6 cellular contexts compared by ENCODE assay signal in the genomic region with DNA sequence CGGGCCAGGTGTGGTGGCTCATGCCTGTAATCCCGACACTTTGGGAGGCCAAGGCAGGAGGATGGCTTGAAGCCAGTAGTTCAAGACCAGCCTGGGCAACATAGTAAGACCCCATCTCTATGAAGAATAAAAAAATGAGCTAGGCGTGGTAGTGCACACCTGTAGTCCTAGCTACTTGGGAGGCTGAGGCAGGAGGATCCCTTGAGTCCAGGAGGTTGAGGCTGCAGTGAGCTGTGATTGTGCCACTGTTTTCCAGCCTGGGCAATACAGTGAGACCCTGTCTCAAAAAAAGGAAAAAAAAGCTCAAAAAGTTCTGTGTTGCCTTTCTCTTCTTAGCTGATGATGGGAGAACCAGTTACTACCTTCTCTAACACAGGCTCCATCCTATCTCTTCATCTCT. TPM values are rescaled to one million over a fixed set of nuclear protein-coding genes. Genes with fewer than 3 reads are reported as not detected.
DNase-seq lines count a peak whose midpoint lies in the region; ATAC-seq, FAIRE-seq and TF ChIP-seq lines count a peak whose summit lies in the region.
"Not testable (repeated sequence)": the region's sequence is repeated elsewhere in the genome, so short reads cannot be mapped to it uniquely, and the experiment has no call there.

No MANE protein-coding gene starts in this region.

- not testable (repeated sequence) for H2BK15ac ChIP-seq in IMR-90 (ENCODE audit: low read depth, low read length)

- POLR2A ChIA-PET in IMR-90 (lab: Charles Lee; ENCODE audit: unreplicated experiment); endothelial cell of umbilical vein (lab: Charles Lee): not testable (repeated sequence)
- POLR2A ChIA-PET in PC-9 (lab: Charles Lee; ENCODE audit: unreplicated experiment): interaction anchor here (0.7 kb wide), 1 partner anchor 136 kb away, joined by 5 read pairs; no protein-coding TSS in a partner anchor
- POLR2A ChIA-PET in GM12878 (lab: Charles Lee): interaction anchor here (0.6 to 1.1 kb wide), 2 partner anchors 16 to 449 kb away, joined by 3 to 5 read pairs; no protein-coding TSS in a partner anchor
- POLR2A ChIA-PET in MCF 10A (lab: Yijun Ruan, JAX): interaction anchor here (0.6 kb wide), 1 partner anchor 70 kb away, joined by 4 read pairs; no protein-coding TSS in a partner anchor

- in situ Hi-C loops in IMR-90 (cut with MboI; ENCODE audit: low sequenced_read_pairs); GM12878 (cut with MboI): not testable (repeated sequence)

- RAD21 ChIA-PET in GM12878 (lab: Charles Lee; ENCODE audit: unreplicated experiment): not testable (repeated sequence)

- not testable (repeated sequence) for H3K9ac ChIP-seq in IMR-90 (ENCODE audit: low read depth, low read length); GM12878 (ENCODE audit: control insufficient read depth, insufficient read depth, low read length); endothelial cell of umbilical vein (replicated peaks; ENCODE audit: extremely low read depth, insufficient read depth, low read length)

- not testable (repeated sequence) for FAIRE-seq in GM12878 (lab: Jason Lieb, UNC); endothelial cell of umbilical vein (lab: Jason Lieb, UNC)

- not testable (repeated sequence) for H3K9me3 ChIP-seq in IMR-90 (ENCODE audit: control insufficient read depth, insufficient read depth, low read length); PC-9 (ENCODE audit: insufficient read depth, low read depth); GM12878 (replicated peaks; ENCODE audit: control insufficient read depth, insufficient read depth, low read length); endothelial cell of umbilical vein (replicated peaks; ENCODE audit: control insufficient read depth, insufficient read depth, low read length)

- not testable (repeated sequence) for H3K14ac ChIP-seq in IMR-90 (replicated peaks; ENCODE audit: low read depth, low read length)

- not testable (repeated sequence) for H3K36me3 Mint-ChIP-seq in Calu3 (ENCODE audit: insufficient read depth, unreplicated experiment)
- peaks cover 50% of the 10 kb centered on the region for H3K36me3 Mint-ChIP-seq in MCF 10A (ENCODE audit: insufficient read depth, unreplicated experiment)

- not testable (repeated sequence) for H3K9me3 Mint-ChIP-seq in Calu3 (ENCODE audit: low read depth, unreplicated experiment); MCF 10A (ENCODE audit: unreplicated experiment)

- not testable (repeated sequence) for H3K9me1 ChIP-seq in IMR-90 (ENCODE audit: insufficient read depth, low read length); endothelial cell of umbilical vein (replicated peaks; ENCODE audit: control insufficient read depth, extremely low read depth, insufficient read depth, low read length)

- not testable (repeated sequence) for H2BK5ac ChIP-seq in IMR-90 (ENCODE audit: low read depth, low read length, poor library complexity, severe bottlenecking)

- H3K27ac Mint-ChIP-seq in Calu3 (ENCODE audit: unreplicated experiment); MCF 10A (ENCODE audit: low read depth, unreplicated experiment): not testable (repeated sequence)

- not testable (repeated sequence) for H3K27ac ChIP-seq in IMR-90 (ENCODE audit: insufficient read depth, low read length); PC-9; GM12878 (ENCODE audit: control insufficient read depth, insufficient read depth); endothelial cell of umbilical vein (ENCODE audit: insufficient read depth, low read depth, low read length)

- SMC1A ChIA-PET in GM12878 (lab: Charles Lee; ENCODE audit: uncharacterized antibody, unreplicated experiment): interaction anchor here (1.4 to 1.9 kb wide), 2 partner anchors 18 to 379 kb away, joined by 3 to 4 read pairs; no protein-coding TSS in a partner anchor

- H4K8ac ChIP-seq in IMR-90 (ENCODE audit: low read depth in 2 of 2, low read length in 2 of 2): not testable (repeated sequence)

- H4K20me1 ChIP-seq in IMR-90 (ENCODE audit: insufficient read depth, low read length); PC-9 (ENCODE audit: insufficient read depth); GM12878 (ENCODE audit: control insufficient read depth, insufficient read depth); endothelial cell of umbilical vein (replicated peaks; ENCODE audit: control insufficient read depth, extremely low read depth, insufficient read depth, low read length): not testable (repeated sequence)

- not testable (repeated sequence) for H3K27me3 ChIP-seq in IMR-90 (ENCODE audit: control insufficient read depth, insufficient read depth, low read length); PC-9 (ENCODE audit: insufficient read depth, low read depth); GM12878 (replicated peaks in 1 of 2; ENCODE audit: control insufficient read depth in 2 of 2, insufficient read depth in 2 of 2, low read length in 1 of 2); endothelial cell of umbilical vein (ENCODE audit: control insufficient read depth in 2 of 2, insufficient read depth in 2 of 2, low read length in 2 of 2)

- H3K27me3 Mint-ChIP-seq in Calu3 (ENCODE audit: unreplicated experiment); MCF 10A (ENCODE audit: insufficient read depth, unreplicated experiment): not testable (repeated sequence)

- H2AFZ ChIP-seq in IMR-90 (replicated peaks; ENCODE audit: low read length, poor library complexity); PC-9; GM12878 (ENCODE audit: control insufficient read depth, low read depth, low read length); endothelial cell of umbilical vein (ENCODE audit: low read depth, low read length): not testable (repeated sequence)

- H3K36me3 ChIP-seq in IMR-90 (ENCODE audit: control insufficient read depth, insufficient read depth, low read length): not testable (repeated sequence)
- peaks cover 51% of the 10 kb centered on the region for H3K36me3 ChIP-seq in PC-9 (ENCODE audit: low read depth)
- H3K36me3 ChIP-seq in GM12878 (ENCODE audit: control insufficient read depth in 2 of 2, insufficient read depth in 2 of 2, low read length in 1 of 2): peaks cover 14 to 64% of the 10 kb centered on the region in 2 experiments
- H3K36me3 ChIP-seq in endothelial cell of umbilical vein (ENCODE audit: control insufficient read depth in 2 of 2, extremely low read depth in 1 of 2, insufficient read depth in 2 of 2, low read length in 2 of 2): peaks cover 0 to 10% of the 10 kb centered on the region in 2 experiments

- not testable (repeated sequence) for H4K5ac ChIP-seq in IMR-90 (ENCODE audit: low read depth, low read length)

- not testable (repeated sequence) for H3K9me2 ChIP-seq in PC-9 (ENCODE audit: insufficient read depth)

- H3K79me2 ChIP-seq in PC-9 (ENCODE audit: low read depth); GM12878 (ENCODE audit: control insufficient read depth, insufficient read depth, low read length); endothelial cell of umbilical vein (ENCODE audit: control insufficient read depth, insufficient read depth, low read length): not testable (repeated sequence)

- not testable (repeated sequence) for H3K4me1 ChIP-seq in IMR-90 (ENCODE audit: control insufficient read depth, insufficient read depth, low read length); PC-9 (replicated peaks; ENCODE audit: insufficient read depth); GM12878 (ENCODE audit: control insufficient read depth, insufficient read depth, low read length); endothelial cell of umbilical vein (ENCODE audit: control insufficient read depth, extremely low read depth, insufficient read depth, low read length)

- dilution Hi-C loops in IMR-90 (cut with HindIII; ENCODE audit: low sequenced_read_pairs, unreplicated experiment); endothelial cell of umbilical vein (cut with MboI; ENCODE audit: extremely low pct_ligation_motif_present, low sequenced_read_pairs): not testable (repeated sequence)

- not testable (repeated sequence) for H3K56ac ChIP-seq in IMR-90 (ENCODE audit: extremely low read depth, insufficient read depth, low read length)

- not testable (repeated sequence) for H3K79me1 ChIP-seq in IMR-90 (ENCODE audit: low read depth in 1 of 2, low read length in 2 of 2)

- CTCF ChIA-PET in Calu3 (lab: Charles Lee); IMR-90 (lab: Yijun Ruan, JAX): not testable (repeated sequence)
- CTCF ChIA-PET in PC-9 (lab: Charles Lee): interaction anchor here (0.6 kb wide), 1 partner anchor 178 kb away, joined by 3 read pairs; no protein-coding TSS in a partner anchor
- CTCF ChIA-PET in GM12878 (lab: Yijun Ruan, JAX): interaction anchor here (1.0 to 4.8 kb wide), 2 partner anchors 27 to 34 kb away, joined by 5 to 17 read pairs; no protein-coding TSS in a partner anchor
- CTCF ChIA-PET in MCF 10A (lab: Yijun Ruan, JAX): interaction anchor here (0.6 to 1.1 kb wide), 2 partner anchors 35 to 97 kb away, joined by 3 to 6 read pairs; no protein-coding TSS in a partner anchor
- CTCF ChIA-PET in endothelial cell of umbilical vein (lab: Charles Lee): interaction anchor here (0.8 to 1.9 kb wide), 3 partner anchors 10 to 429 kb away, joined by 3 to 7 read pairs (median 4); no protein-coding TSS in a partner anchor

- H3K4me1 Mint-ChIP-seq in Calu3 (ENCODE audit: low read depth, unreplicated experiment); MCF 10A (ENCODE audit: insufficient read depth, unreplicated experiment): not testable (repeated sequence)

- H3K18ac ChIP-seq in IMR-90 (ENCODE audit: low read depth, low read length): not testable (repeated sequence)

- H2BK20ac ChIP-seq in IMR-90 (ENCODE audit: low read depth, low read length): not testable (repeated sequence)

- H3K4me2 ChIP-seq in IMR-90 (ENCODE audit: low read depth, low read length); PC-9; GM12878 (ENCODE audit: control insufficient read depth, insufficient read depth); endothelial cell of umbilical vein (ENCODE audit: insufficient read depth, low read length): not testable (repeated sequence)

- not testable (repeated sequence) for DNase-seq in Calu3; IMR-90; PC-9; GM12878 (ENCODE audit: low read depth, low spot score); MCF 10A (ENCODE audit: unreplicated experiment); endothelial cell of umbilical vein (ENCODE audit: low read depth, low spot score)

- not testable (repeated sequence) for H3K4me3 Mint-ChIP-seq in Calu3 (ENCODE audit: low read depth, unreplicated experiment); MCF 10A (ENCODE audit: unreplicated experiment)

- TF ChIP-seq POLR2A in IMR-90 (IDR thresholded peaks at IDR 0.05; ENCODE audit: low read depth, low read length); GM12878 (IDR thresholded peaks at IDR 0.05; ENCODE audit: low read depth, low read length); endothelial cell of umbilical vein (IDR thresholded peaks at IDR 0.05; ENCODE audit: low read depth, low read length): not testable (repeated sequence)

- BruUV-seq in Calu3 (replicated peaks; lab: Mats Ljungman, UMichigan) (TSS peak; percentile 76), IMR-90 (replicated peaks; lab: Mats Ljungman, UMichigan) (TSS peak; percentile 22), PC-9 (replicated peaks; lab: Mats Ljungman, UMichigan) (TSS peak; percentile 32), GM12878 (replicated peaks; lab: Mats Ljungman, UMichigan) (TSS peak; percentile 12), MCF 10A (replicated peaks; lab: Mats Ljungman, UMichigan) (TSS peak; percentile 22), endothelial cell of umbilical vein (replicated peaks; lab: Mats Ljungman, UMichigan) (TSS peak; percentile 28)

- H4K91ac ChIP-seq in IMR-90 (ENCODE audit: insufficient read depth, low read depth, low read length): not testable (repeated sequence)

- TF ChIP-seq CTCF in Calu3 (IDR thresholded peaks at IDR 0.05; ENCODE audit: unreplicated experiment); IMR-90 (conservative IDR thresholded peaks at IDR 0.05; ENCODE audit: low read depth, low read length); PC-9 (conservative IDR thresholded peaks at IDR 0.05); GM12878 (IDR thresholded peaks at IDR 0.05 in 2 of 3, conservative IDR thresholded peaks at IDR 0.05 in 1 of 3; ENCODE audit: control insufficient read depth in 2 of 3, extremely low read depth in 1 of 3, insufficient read depth in 1 of 3, low read depth in 3 of 3, low read length in 3 of 3); MCF 10A (IDR thresholded peaks at IDR 0.05; ENCODE audit: unreplicated experiment); endothelial cell of umbilical vein (IDR thresholded peaks at IDR 0.05; ENCODE audit: extremely low read depth in 1 of 2, insufficient read depth in 1 of 2, low read depth in 1 of 2, low read length in 2 of 2): not testable (repeated sequence)

- not testable (repeated sequence) for H2AK9ac ChIP-seq in IMR-90 (replicated peaks; ENCODE audit: low read depth, low read length, poor library complexity)

- WGBS in IMR-90 (ENCODE audit: extremely low coverage in 2 of 2, insufficient read length in 1 of 2), 2 experiments: no CpG with 5 or more reads among the region's 3 CpGs
- WGBS in GM12878 (ENCODE audit: insufficient coverage, insufficient replicate concordance, low lambda C conversion rate, missing lambda C conversion rate): 97% methylated on average over 3 of the region's 3 CpGs

- H2BK120ac ChIP-seq in IMR-90 (ENCODE audit: low read depth, low read length): not testable (repeated sequence)

- H3K4me3 ChIP-seq in IMR-90 (ENCODE audit: insufficient read depth, low read depth, low read length); PC-9; GM12878; endothelial cell of umbilical vein (replicated peaks in 1 of 3; ENCODE audit: insufficient read depth in 1 of 3, low read depth in 1 of 3, low read length in 3 of 3): not testable (repeated sequence)

- not testable (repeated sequence) for H3F3A ChIP-seq in PC-9 (ENCODE audit: insufficient read depth, low read depth)

- not testable (repeated sequence) for H3K4ac ChIP-seq in IMR-90 (ENCODE audit: low read depth, low read length)

- TF ChIP-seq RAD21 in IMR-90 (IDR thresholded peaks at IDR 0.05; ENCODE audit: low read length); GM12878 (IDR thresholded peaks at IDR 0.05; ENCODE audit: insufficient read depth, low read depth, low read length): not testable (repeated sequence)

- not testable (repeated sequence) for H3K23ac ChIP-seq in IMR-90 (ENCODE audit: low read depth, low read length)

- ATAC-seq in IMR-90 (ENCODE audit: low read depth); GM12878: not testable (repeated sequence)

- intact Hi-C loops in Calu3 (cut with micrococcal nuclease; ENCODE audit: unreplicated experiment); IMR-90 (cut with micrococcal nuclease); PC-9 (cut with micrococcal nuclease; ENCODE audit: unreplicated experiment); GM12878 (cut with micrococcal nuclease; ENCODE audit: unreplicated experiment); MCF 10A (cut with micrococcal nuclease); endothelial cell of umbilical vein (cut with micrococcal nuclease): not testable (repeated sequence)

- TF ChIP-seq EP300 in GM12878 (IDR thresholded peaks at IDR 0.05; ENCODE audit: borderline replicate concordance in 1 of 2, control insufficient read depth in 1 of 2, low read depth in 2 of 2, low read length in 2 of 2): not testable (repeated sequence)

- not testable (repeated sequence) for H2AK5ac ChIP-seq in IMR-90 (ENCODE audit: low read depth, low read length)

RNA-seq across cellular contexts. Expression of gene TRIM45, which starts 19.7 kb away (rescaled TPM):
- total RNA-seq in Calu3 (2022): 4.3 and 5.3 TPM in 2 replicates
- total RNA-seq in IMR-90 (2012; rRNA removed): 1.7 and 2.0 TPM in 2 replicates
- polyA plus RNA-seq in IMR-90 (2012; rRNA removed): 4.1 and 5.1 TPM in 2 replicates
- 2.1 and 2.9 TPM in 2 replicates for polyA plus RNA-seq in IMR-90 (2012; cell fraction: cytosol; rRNA removed)
- 19.8 and 36.5 TPM in 2 replicates for polyA plus RNA-seq in IMR-90 (2012; cell fraction: nucleus; rRNA removed; ENCODE audit: low replicate concordance)
- 10.0 and 10.2 TPM in 2 replicates for total RNA-seq in PC-9 (2021)
- 0.47 and 0.58 TPM in 2 replicates for total RNA-seq in GM12878 (2013; cell fraction: nucleolus; rRNA removed)
- 0.40 and 0.54 TPM in 2 replicates for total RNA-seq in GM12878 (2014; rRNA removed)
- 0.23 and 0.31 TPM in 2 replicates for total RNA-seq in GM12878 (2014; rRNA removed; fragmentation: Illumina TruSeq; extraction: Trizol)
- 0.44 and 0.48 TPM in 2 replicates for total RNA-seq in GM12878 (2021)
- 0.92 TPM for polyA plus RNA-seq in GM12878 (2011; ENCODE audit: low read depth)
- 0.30 and 0.48 TPM in 2 replicates for polyA plus RNA-seq in GM12878 (2011; rRNA removed)
- polyA plus RNA-seq in GM12878 (2011; cell fraction: cytosol; rRNA removed): 0.54 and 0.64 TPM in 2 replicates
- polyA plus RNA-seq in GM12878 (2011; cell fraction: nucleus; rRNA removed): 0.78 and 1.1 TPM in 2 replicates
- 0.87 and 0.88 TPM in 2 replicates for polyA plus RNA-seq in GM12878 (2012)
- 0.54 and 0.56 TPM in 2 replicates for polyA plus RNA-seq in GM12878 (2014; fragmentation: Illumina TruSeq; extraction: Trizol)
- polyA plus RNA-seq in GM12878 (2014; fragmentation: Nextera tagmentation; extraction: Ambion mirVana): under 1 TPM; 0.42 TPM
- polyA plus RNA-seq in GM12878 (2014; rRNA removed): 0.43 and 0.56 TPM in 2 replicates
- polyA plus RNA-seq in GM12878 (2016; fragmentation: Nextera tagmentation; extraction: Ambion mirVana): under 1 TPM; 0.60 to 0.86 TPM
- 0.15 TPM in 2 replicates for polyA minus RNA-seq in GM12878 (2011; rRNA and poly(A)+ RNA removed)
- not detected in 2 replicates for polyA minus RNA-seq in GM12878 (2011; cell fraction: cytosol; rRNA and poly(A)+ RNA removed)
- 0.12 and 0.57 TPM in 2 replicates for polyA minus RNA-seq in GM12878 (2011; cell fraction: nucleus; rRNA and poly(A)+ RNA removed)
- 1.6 and 2.9 TPM in 2 replicates for total RNA-seq in MCF 10A (2022)
- total RNA-seq in endothelial cell of umbilical vein: 2.9 and 3.3 TPM in 2 replicates
- 3.1 TPM in 2 replicates for polyA plus RNA-seq in endothelial cell of umbilical vein
- polyA plus RNA-seq in endothelial cell of umbilical vein (2011; cell fraction: cytosol; rRNA removed): 2.2 and 3.6 TPM in 2 replicates
- polyA plus RNA-seq in endothelial cell of umbilical vein (2011; cell fraction: nucleus; rRNA removed): 15.3 and 19.0 TPM in 2 replicates
- 1.5 and 2.3 TPM in 2 replicates for polyA plus RNA-seq in endothelial cell of umbilical vein (2012)
- 2.4 and 3.1 TPM in 2 replicates for polyA minus RNA-seq in endothelial cell of umbilical vein
- 2.0 TPM for polyA minus RNA-seq in endothelial cell of umbilical vein (2011; cell fraction: cytosol; rRNA and poly(A)+ RNA removed)
- 1.5 and 2.4 TPM in 2 replicates for polyA minus RNA-seq in endothelial cell of umbilical vein (2011; cell fraction: nucleus; rRNA and poly(A)+ RNA removed)

RNA-seq across cellular contexts. Expression of gene TTF2, which starts 41.7 kb away (rescaled TPM):
- total RNA-seq in Calu3 (2022): 46.6 and 49.6 TPM in 2 replicates
- total RNA-seq in IMR-90 (2012; rRNA removed): 12.5 and 14.7 TPM in 2 replicates
- polyA plus RNA-seq in IMR-90 (2012; rRNA removed): 9.6 and 11.5 TPM in 2 replicates
- 5.1 and 9.9 TPM in 2 replicates for polyA plus RNA-seq in IMR-90 (2012; cell fraction: cytosol; rRNA removed)
- polyA plus RNA-seq in IMR-90 (2012; cell fraction: nucleus; rRNA removed; ENCODE audit: low replicate concordance): 9.3 and 14.6 TPM in 2 replicates
- total RNA-seq in PC-9 (2021): 62.2 and 63.4 TPM in 2 replicates
- total RNA-seq in GM12878 (2013; cell fraction: nucleolus; rRNA removed): 655 and 686 TPM in 2 replicates
- total RNA-seq in GM12878 (2014; rRNA removed): 82.1 and 96.0 TPM in 2 replicates
- 74.3 and 75.4 TPM in 2 replicates for total RNA-seq in GM12878 (2014; rRNA removed; fragmentation: Illumina TruSeq; extraction: Trizol)
- 114 and 121 TPM in 2 replicates for total RNA-seq in GM12878 (2021)
- polyA plus RNA-seq in GM12878 (2011; ENCODE audit: low read depth): 12.0 TPM
- 132 and 134 TPM in 2 replicates for polyA plus RNA-seq in GM12878 (2011; rRNA removed)
- 98.6 and 111 TPM in 2 replicates for polyA plus RNA-seq in GM12878 (2011; cell fraction: cytosol; rRNA removed)
- polyA plus RNA-seq in GM12878 (2011; cell fraction: nucleus; rRNA removed): 189 and 202 TPM in 2 replicates
- 22.7 and 35.5 TPM in 2 replicates for polyA plus RNA-seq in GM12878 (2012)
- 63.8 and 94.6 TPM in 2 replicates for polyA plus RNA-seq in GM12878 (2014; fragmentation: Illumina TruSeq; extraction: Trizol)
- 10 to 100 TPM; 17.7 to 20.8 TPM for polyA plus RNA-seq in GM12878 (2014; fragmentation: Nextera tagmentation; extraction: Ambion mirVana)
- 63.9 and 66.4 TPM in 2 replicates for polyA plus RNA-seq in GM12878 (2014; rRNA removed)
- polyA plus RNA-seq in GM12878 (2016; fragmentation: Nextera tagmentation; extraction: Ambion mirVana): 100 to 1,000 TPM; 110 to 125 TPM
- polyA minus RNA-seq in GM12878 (2011; rRNA and poly(A)+ RNA removed): 79.6 and 137 TPM in 2 replicates
- polyA minus RNA-seq in GM12878 (2011; cell fraction: cytosol; rRNA and poly(A)+ RNA removed): 44.4 and 49.2 TPM in 2 replicates
- polyA minus RNA-seq in GM12878 (2011; cell fraction: nucleus; rRNA and poly(A)+ RNA removed): 111 and 144 TPM in 2 replicates
- 28.4 and 38.6 TPM in 2 replicates for total RNA-seq in MCF 10A (2022)
- 44.1 and 44.4 TPM in 2 replicates for total RNA-seq in endothelial cell of umbilical vein
- polyA plus RNA-seq in endothelial cell of umbilical vein: 7.0 and 8.8 TPM in 2 replicates
- polyA plus RNA-seq in endothelial cell of umbilical vein (2011; cell fraction: cytosol; rRNA removed): 14.2 and 14.5 TPM in 2 replicates
- polyA plus RNA-seq in endothelial cell of umbilical vein (2011; cell fraction: nucleus; rRNA removed): 27.9 and 32.6 TPM in 2 replicates
- polyA plus RNA-seq in endothelial cell of umbilical vein (2012): 19.0 and 27.3 TPM in 2 replicates
- polyA minus RNA-seq in endothelial cell of umbilical vein: 16.8 and 18.3 TPM in 2 replicates
- polyA minus RNA-seq in endothelial cell of umbilical vein (2011; cell fraction: cytosol; rRNA and poly(A)+ RNA removed): 27.1 TPM
- 21.9 and 31.3 TPM in 2 replicates for polyA minus RNA-seq in endothelial cell of umbilical vein (2011; cell fraction: nucleus; rRNA and poly(A)+ RNA removed)
